In the genomic region with DNA sequence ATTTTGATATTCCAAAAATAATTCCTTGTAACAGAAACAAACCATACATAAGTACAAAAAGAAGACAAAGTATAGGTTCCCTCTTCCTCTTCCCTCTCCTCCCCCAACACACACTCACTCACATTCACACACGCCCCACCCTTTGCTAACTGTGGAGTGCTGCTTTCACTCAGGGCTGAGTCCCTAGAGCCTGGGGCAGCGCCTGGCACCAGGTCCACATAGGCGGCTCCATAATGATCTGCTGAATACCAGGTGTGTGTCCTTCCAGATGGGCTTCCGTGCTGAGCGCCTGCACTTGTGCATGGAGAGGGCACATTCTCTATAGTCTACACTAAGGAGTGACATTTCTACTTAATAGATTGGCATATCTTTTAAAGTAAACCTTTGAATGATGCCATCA, we compare ENCODE assay signal across 10 cellular contexts. TPM values are rescaled to one million over a fixed set of nuclear protein-coding genes. Genes with fewer than 3 reads are reported as not detected.
A peak's percentile ranks its signal among the peaks of the same experiment; 100 is the strongest.
DNase-seq lines count a peak whose midpoint lies in the region; ATAC-seq and TF ChIP-seq lines count a peak whose summit lies in the region.
"Had no signal": no experiment of that assay in that cellular context is flagged by ENCODE, and none has a peak within 500 bp of the region (broad histone marks: within the 10 kb centered on the region; RNA-seq: fewer than 3 reads in every experiment).

No MANE protein-coding gene starts in this region.

- no peaks in the 10 kb centered on the region for H3K27me3 Mint-ChIP-seq in stimulated activated naive CD8-positive, alpha-beta T cell treated with anti-CD3 and anti-CD28 coated beads, Interleukin-15, Interleukin-2, amounts not matched to agents 100 ng/mL and 50 ng/mL, for 24 hours
- H3K27me3 Mint-ChIP-seq in WTC11 (ENCODE audit: low read depth) (no peaks in the 10 kb centered on the region), glutamatergic neuron (ENCODE audit: unreplicated experiment) (peaks cover 14% of the 10 kb centered on the region), type B pancreatic cell (no peaks in the 10 kb centered on the region)
- H3K27me3 Mint-ChIP-seq: dendritic cell treated with granulocyte-macrophage colony-stimulating factor and Interleukin-4, amounts not matched to agents 40 ng/mL and 50 ng/mL, for 4 days had no signal

- H3K4me3 Mint-ChIP-seq in stimulated activated naive CD8-positive, alpha-beta T cell treated with anti-CD3 and anti-CD28 coated beads, Interleukin-15, Interleukin-2, amounts not matched to agents 100 ng/mL and 50 ng/mL, for 24 hours: peak overlapping the region; percentile 92
- peak overlapping the region; percentile 6; the same call in 1 of the 2 replicates for H3K4me3 Mint-ChIP-seq in WTC11
- H3K4me3 Mint-ChIP-seq in glutamatergic neuron (ENCODE audit: unreplicated experiment): peak overlapping the region; percentile 87
- peak overlapping the region; percentile 21 for H3K4me3 Mint-ChIP-seq in type B pancreatic cell
- H3K4me3 Mint-ChIP-seq: dendritic cell treated with granulocyte-macrophage colony-stimulating factor and Interleukin-4, amounts not matched to agents 40 ng/mL and 50 ng/mL, for 4 days had no signal

- no peak for DNase-seq in stimulated activated naive CD8-positive, alpha-beta T cell treated with anti-CD3 and anti-CD28 coated beads, Interleukin-15, Interleukin-2, amounts not matched to agents 100 U/mL and 50 U/mL, for 24 hours
- no peak for DNase-seq in WTC11 (ENCODE audit: low spot score)
- DNase-seq in glutamatergic neuron: peak; percentile 35
- DNase-seq in type B pancreatic cell (ENCODE audit: extremely low spot score, unreplicated experiment): no peak
- DNase-seq in amniotic stem cell (lab: John Stamatoyannopoulos, UW): no peak
- DNase-seq: NCI-H2107 had no signal

- ATAC-seq in stimulated activated naive CD8-positive, alpha-beta T cell treated with anti-CD3 and anti-CD28 coated beads, Interleukin-15, Interleukin-2, amounts not matched to agents 100 U/mL and 50 U/mL, for 24 hours: no peak
- ATAC-seq in WTC11 (no peak), HG03457 (IDR thresholded peaks at IDR 0.05; ENCODE audit: unreplicated experiment) (no peak), HG03139 (IDR thresholded peaks at IDR 0.05; ENCODE audit: unreplicated experiment) (no peak)

- TF ChIP-seq CTCF in WTC11 (IDR thresholded peaks at IDR 0.05): no peak
- TF ChIP-seq CTCF in glutamatergic neuron (IDR thresholded peaks at IDR 0.05; ENCODE audit: partially characterized antibody, unreplicated experiment): no peak
- no peak for TF ChIP-seq CTCF in type B pancreatic cell (conservative IDR thresholded peaks at IDR 0.05)

- H3K27ac Mint-ChIP-seq in stimulated activated naive CD8-positive, alpha-beta T cell treated with anti-CD3 and anti-CD28 coated beads, Interleukin-15, Interleukin-2, amounts not matched to agents 100 ng/mL and 50 ng/mL, for 24 hours: peak overlapping the region; percentile 75
- H3K27ac Mint-ChIP-seq in WTC11 (peak overlapping the region; percentile 92), glutamatergic neuron (ENCODE audit: unreplicated experiment) (peak overlapping the region; percentile 99), type B pancreatic cell (no peak overlapping the region)
- H3K27ac Mint-ChIP-seq: dendritic cell treated with granulocyte-macrophage colony-stimulating factor and Interleukin-4, amounts not matched to agents 40 ng/mL and 50 ng/mL, for 4 days had no signal

- POLR2A ChIA-PET in WTC11 (lab: Charles Lee): no interaction called here

- H3K9me3 Mint-ChIP-seq in stimulated activated naive CD8-positive, alpha-beta T cell treated with anti-CD3 and anti-CD28 coated beads, Interleukin-15, Interleukin-2, amounts not matched to agents 100 ng/mL and 50 ng/mL, for 24 hours: no peaks in the 10 kb centered on the region
- H3K9me3 Mint-ChIP-seq in WTC11 (no peaks in the 10 kb centered on the region), glutamatergic neuron (ENCODE audit: unreplicated experiment) (peaks cover 23% of the 10 kb centered on the region), type B pancreatic cell (no peaks in the 10 kb centered on the region)
- H3K9me3 Mint-ChIP-seq: dendritic cell treated with granulocyte-macrophage colony-stimulating factor and Interleukin-4, amounts not matched to agents 40 ng/mL and 50 ng/mL, for 4 days had no signal

- peaks cover 50% of the 10 kb centered on the region for H3K36me3 Mint-ChIP-seq in stimulated activated naive CD8-positive, alpha-beta T cell treated with anti-CD3 and anti-CD28 coated beads, Interleukin-15, Interleukin-2, amounts not matched to agents 100 ng/mL and 50 ng/mL, for 24 hours (ENCODE audit: low read depth)
- H3K36me3 Mint-ChIP-seq in WTC11 (no peaks in the 10 kb centered on the region), glutamatergic neuron (ENCODE audit: unreplicated experiment) (no peaks in the 10 kb centered on the region), type B pancreatic cell (peaks cover 5% of the 10 kb centered on the region)

- H3K4me1 Mint-ChIP-seq in stimulated activated naive CD8-positive, alpha-beta T cell treated with anti-CD3 and anti-CD28 coated beads, Interleukin-15, Interleukin-2, amounts not matched to agents 100 ng/mL and 50 ng/mL, for 24 hours (ENCODE audit: low read depth): peaks cover 90% of the 10 kb centered on the region
- H3K4me1 Mint-ChIP-seq in WTC11 (peaks cover 87% of the 10 kb centered on the region), glutamatergic neuron (ENCODE audit: low read depth, unreplicated experiment) (peaks cover 56% of the 10 kb centered on the region), type B pancreatic cell (ENCODE audit: unreplicated experiment) (peaks cover 13% of the 10 kb centered on the region)

- CTCF ChIA-PET in WTC11 (lab: Charles Lee): no interaction called here

TF ChIP-seq in WTC11, 78 proteins besides CTCF, POLR2A, EP300 and RAD21 (continues in another document):
- TF ChIP-seq, protein P1, sequence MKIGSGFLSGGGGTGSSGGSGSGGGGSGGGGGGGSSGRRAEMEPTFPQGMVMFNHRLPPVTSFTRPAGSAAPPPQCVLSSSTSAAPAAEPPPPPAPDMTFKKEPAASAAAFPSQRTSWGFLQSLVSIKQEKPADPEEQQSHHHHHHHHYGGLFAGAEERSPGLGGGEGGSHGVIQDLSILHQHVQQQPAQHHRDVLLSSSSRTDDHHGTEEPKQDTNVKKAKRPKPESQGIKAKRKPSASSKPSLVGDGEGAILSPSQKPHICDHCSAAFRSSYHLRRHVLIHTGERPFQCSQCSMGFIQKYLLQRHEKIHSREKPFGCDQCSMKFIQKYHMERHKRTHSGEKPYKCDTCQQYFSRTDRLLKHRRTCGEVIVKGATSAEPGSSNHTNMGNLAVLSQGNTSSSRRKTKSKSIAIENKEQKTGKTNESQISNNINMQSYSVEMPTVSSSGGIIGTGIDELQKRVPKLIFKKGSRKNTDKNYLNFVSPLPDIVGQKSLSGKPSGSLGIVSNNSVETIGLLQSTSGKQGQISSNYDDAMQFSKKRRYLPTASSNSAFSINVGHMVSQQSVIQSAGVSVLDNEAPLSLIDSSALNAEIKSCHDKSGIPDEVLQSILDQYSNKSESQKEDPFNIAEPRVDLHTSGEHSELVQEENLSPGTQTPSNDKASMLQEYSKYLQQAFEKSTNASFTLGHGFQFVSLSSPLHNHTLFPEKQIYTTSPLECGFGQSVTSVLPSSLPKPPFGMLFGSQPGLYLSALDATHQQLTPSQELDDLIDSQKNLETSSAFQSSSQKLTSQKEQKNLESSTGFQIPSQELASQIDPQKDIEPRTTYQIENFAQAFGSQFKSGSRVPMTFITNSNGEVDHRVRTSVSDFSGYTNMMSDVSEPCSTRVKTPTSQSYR (CRISPR knock-in tag; IDR thresholded peaks at IDR 0.05): no peak
- no peak for TF ChIP-seq RORB (CRISPR knock-in tag; IDR thresholded peaks at IDR 0.05)
- no peak for TF ChIP-seq ZNF416 (CRISPR knock-in tag; IDR thresholded peaks at IDR 0.05)
- TF ChIP-seq, protein P2, sequence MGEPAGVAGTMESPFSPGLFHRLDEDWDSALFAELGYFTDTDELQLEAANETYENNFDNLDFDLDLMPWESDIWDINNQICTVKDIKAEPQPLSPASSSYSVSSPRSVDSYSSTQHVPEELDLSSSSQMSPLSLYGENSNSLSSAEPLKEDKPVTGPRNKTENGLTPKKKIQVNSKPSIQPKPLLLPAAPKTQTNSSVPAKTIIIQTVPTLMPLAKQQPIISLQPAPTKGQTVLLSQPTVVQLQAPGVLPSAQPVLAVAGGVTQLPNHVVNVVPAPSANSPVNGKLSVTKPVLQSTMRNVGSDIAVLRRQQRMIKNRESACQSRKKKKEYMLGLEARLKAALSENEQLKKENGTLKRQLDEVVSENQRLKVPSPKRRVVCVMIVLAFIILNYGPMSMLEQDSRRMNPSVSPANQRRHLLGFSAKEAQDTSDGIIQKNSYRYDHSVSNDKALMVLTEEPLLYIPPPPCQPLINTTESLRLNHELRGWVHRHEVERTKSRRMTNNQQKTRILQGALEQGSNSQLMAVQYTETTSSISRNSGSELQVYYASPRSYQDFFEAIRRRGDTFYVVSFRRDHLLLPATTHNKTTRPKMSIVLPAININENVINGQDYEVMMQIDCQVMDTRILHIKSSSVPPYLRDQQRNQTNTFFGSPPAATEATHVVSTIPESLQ (CRISPR knock-in tag; IDR thresholded peaks at IDR 0.05): no peak
- TF ChIP-seq, protein P3, sequence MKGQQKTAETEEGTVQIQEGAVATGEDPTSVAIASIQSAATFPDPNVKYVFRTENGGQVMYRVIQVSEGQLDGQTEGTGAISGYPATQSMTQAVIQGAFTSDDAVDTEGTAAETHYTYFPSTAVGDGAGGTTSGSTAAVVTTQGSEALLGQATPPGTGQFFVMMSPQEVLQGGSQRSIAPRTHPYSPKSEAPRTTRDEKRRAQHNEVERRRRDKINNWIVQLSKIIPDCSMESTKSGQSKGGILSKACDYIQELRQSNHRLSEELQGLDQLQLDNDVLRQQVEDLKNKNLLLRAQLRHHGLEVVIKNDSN (CRISPR knock-in tag; IDR thresholded peaks at IDR 0.05): no peak

RNA-seq across cellular contexts. Expression of a gene that starts 3.7 kb away (rescaled TPM):
- 60.5 to 67.8 TPM (median 65.2 TPM) in 3 replicates for total RNA-seq in WTC11 (2021)
- total RNA-seq in glutamatergic neuron (ENCODE audit: unreplicated experiment): 192 TPM
- total RNA-seq in type B pancreatic cell (ENCODE audit: low replicate concordance): 32.3 and 43.6 TPM in 2 replicates

Comparison
In these comparisons a context has a peak if more than half of its experiments do, and no peak if none do; other contexts are left out.
1. H3K4me3 Mint-ChIP-seq: peak in every context shown above with its lines; median percentile 92 in stimulated activated naive CD8-positive, alpha-beta T cell treated with anti-CD3 and anti-CD28 coated beads, Interleukin-15, Interleukin-2, amounts not matched to agents 100 ng/mL and 50 ng/mL, for 24 hours; 87 in glutamatergic neuron; 21 in type B pancreatic cell; 6 in WTC11.